ENCODE assay signal across 11 cellular contexts in genomic region chr12:121719926-121720414, GRCh38. TPM values are rescaled to one million over a fixed set of nuclear protein-coding genes. Genes with fewer than 3 reads are reported as not detected.
DNase-seq lines count a peak whose midpoint lies in the region; ATAC-seq, FAIRE-seq and TF ChIP-seq lines count a peak whose summit lies in the region.
"Had no signal": no experiment of that assay in that cellular context is flagged by ENCODE, and none has a peak within 500 bp of the region (broad histone marks: within the 10 kb centered on the region; RNA-seq: fewer than 3 reads in every experiment).

No MANE protein-coding gene starts in this region.

- H3K79me2 ChIP-seq in endothelial cell of umbilical vein (ENCODE audit: control insufficient read depth, insufficient read depth, low read length), result peaks cover 2% of the 10 kb centered on the region

- H3K4me3 ChIP-seq in endothelial cell of umbilical vein (replicated peaks in 1 of 3; ENCODE audit: insufficient read depth in 1 of 3, low read depth in 1 of 3, low read length in 3 of 3) (no peak overlapping the region), pancreas (no peak overlapping the region)
- H3K4me3 ChIP-seq: PC-9 had no signal

- no peaks in the 10 kb centered on the region for H3K27me3 ChIP-seq in endothelial cell of umbilical vein (ENCODE audit: control insufficient read depth in 2 of 2, insufficient read depth in 2 of 2, low read length in 2 of 2)
- H3K27me3 ChIP-seq in pancreas, result no peaks in the 10 kb centered on the region

- H3K4me1 ChIP-seq in endothelial cell of umbilical vein (ENCODE audit: control insufficient read depth, extremely low read depth, insufficient read depth, low read length) (peaks cover 7% of the 10 kb centered on the region), pancreas (no peaks in the 10 kb centered on the region)

- no TSS peak for BruUV-seq in endothelial cell of umbilical vein (replicated peaks; lab: Mats Ljungman, UMichigan)

- peak; percentile 48 for FAIRE-seq in endothelial cell of umbilical vein (lab: Jason Lieb, UNC)
- no peak for FAIRE-seq in pancreas (lab: Jason Lieb, UNC)

- CTCF ChIA-PET in endothelial cell of umbilical vein (lab: Charles Lee), result interaction anchor here (0.6 to 1.3 kb wide), 2 partner anchors 29 to 285 kb away, joined by 3 read pairs; no protein-coding TSS in a partner anchor

- H3K4me2 ChIP-seq in endothelial cell of umbilical vein (ENCODE audit: insufficient read depth, low read length), result no peak overlapping the region
- H3K4me2 ChIP-seq: PC-9 had no signal

- no peaks in the 10 kb centered on the region for H4K20me1 ChIP-seq in endothelial cell of umbilical vein (replicated peaks; ENCODE audit: control insufficient read depth, extremely low read depth, insufficient read depth, low read length)

- no peak for TF ChIP-seq POLR2A in endothelial cell of umbilical vein (IDR thresholded peaks at IDR 0.05; ENCODE audit: low read depth, low read length)

- no peak overlapping the region for H2AFZ ChIP-seq in endothelial cell of umbilical vein (ENCODE audit: low read depth, low read length)
- H2AFZ ChIP-seq: PC-9 had no signal

- DNase-seq in AG20443 (ENCODE audit: low spot score) (peak; percentile 78), LHCN-M2 (ENCODE audit: low read depth) (peak; percentile 78), endothelial cell of umbilical vein (ENCODE audit: low read depth, low spot score) (peak; percentile 19), non-pigmented ciliary epithelial cell (ENCODE audit: low read depth) (peak; percentile 76), GM20000 (ENCODE audit: low spot score) (no peak), pancreas (no peak), NCI-H1417 treated with DMSO at 0.1 percent for 48 hours (lab: John Stamatoyannopoulos, UW) (no peak)
- DNase-seq: NCI-H2029, PC-9 had no signal

- no peak overlapping the region for H3K9ac ChIP-seq in endothelial cell of umbilical vein (replicated peaks; ENCODE audit: extremely low read depth, insufficient read depth, low read length)

- TF ChIP-seq CTCF in endothelial cell of umbilical vein (IDR thresholded peaks at IDR 0.05; ENCODE audit: extremely low read depth in 1 of 2, insufficient read depth in 1 of 2, low read depth in 1 of 2, low read length in 2 of 2) (no peak), GM20000 (IDR thresholded peaks at IDR 0.05; ENCODE audit: extremely low read depth, missing control alignments) (no peak), pancreas (IDR thresholded peaks at IDR 0.05) (no peak)

- H3K27ac ChIP-seq in endothelial cell of umbilical vein (ENCODE audit: insufficient read depth, low read depth, low read length) (no peak overlapping the region), pancreas (no peak overlapping the region)
- H3K27ac ChIP-seq: epithelial cell of prostate, PC-9 had no signal

- H3K36me3 ChIP-seq in endothelial cell of umbilical vein (ENCODE audit: control insufficient read depth in 2 of 2, extremely low read depth in 1 of 2, insufficient read depth in 2 of 2, low read length in 2 of 2) (no peaks in the 10 kb centered on the region), pancreas (no peaks in the 10 kb centered on the region)

- POLR2A ChIA-PET in endothelial cell of umbilical vein (lab: Charles Lee), result no interaction called here

- no peak for ATAC-seq in pancreas
- ATAC-seq in HG03097 (IDR thresholded peaks at IDR 0.05; ENCODE audit: low FRiP score, unreplicated experiment), result no peak

- intact Hi-C loops in endothelial cell of umbilical vein (cut with micrococcal nuclease) (no loop called here), pancreas (cut with DNase I) (no loop called here)

- WGBS in pancreas, 2 donors, result 81 to 84% methylated on average over 14 of the region's 14 CpGs

- dilution Hi-C loops in endothelial cell of umbilical vein (cut with MboI; ENCODE audit: extremely low pct_ligation_motif_present, low sequenced_read_pairs), result no loop called here

- H3K9me1 ChIP-seq in endothelial cell of umbilical vein (replicated peaks; ENCODE audit: control insufficient read depth, extremely low read depth, insufficient read depth, low read length), result no peaks in the 10 kb centered on the region

- H3K9me3 ChIP-seq in endothelial cell of umbilical vein (replicated peaks; ENCODE audit: control insufficient read depth, insufficient read depth, low read length) (no peaks in the 10 kb centered on the region), pancreas (no peaks in the 10 kb centered on the region)

TF ChIP-seq in endothelial cell of umbilical vein, 7 proteins besides CTCF, POLR2A, EP300 and RAD21:
- TF ChIP-seq JUN (IDR thresholded peaks at IDR 0.05; ENCODE audit: borderline replicate concordance, insufficient read depth, insufficient read length, low read depth) (peak; percentile 11), EZH2 (IDR thresholded peaks at IDR 0.05; ENCODE audit: borderline replicate concordance, low read depth, low read length, severe bottlenecking) (no peak)

RNA-seq across cellular contexts. Expression of gene TMEM120B, which starts 7.4 kb away (rescaled TPM):
- 13.0 and 13.6 TPM in 2 replicates for total RNA-seq in LHCN-M2 (2014; rRNA removed)
- polyA plus RNA-seq in LHCN-M2 (2012), result 8.6 TPM
- total RNA-seq in endothelial cell of umbilical vein, result 12.8 and 15.9 TPM in 2 replicates
- polyA plus RNA-seq in endothelial cell of umbilical vein, result 10.4 and 13.5 TPM in 2 replicates
- 7.9 and 8.4 TPM in 2 replicates for polyA plus RNA-seq in endothelial cell of umbilical vein (2011; cell fraction: cytosol; rRNA removed)
- 31.4 and 38.0 TPM in 2 replicates for polyA plus RNA-seq in endothelial cell of umbilical vein (2011; cell fraction: nucleus; rRNA removed)
- 7.2 and 9.6 TPM in 2 replicates for polyA plus RNA-seq in endothelial cell of umbilical vein (2012)
- 18.8 and 21.0 TPM in 2 replicates for polyA minus RNA-seq in endothelial cell of umbilical vein
- 16.1 TPM for polyA minus RNA-seq in endothelial cell of umbilical vein (2011; cell fraction: cytosol; rRNA and poly(A)+ RNA removed)
- 9.2 and 9.3 TPM in 2 replicates for polyA minus RNA-seq in endothelial cell of umbilical vein (2011; cell fraction: nucleus; rRNA and poly(A)+ RNA removed)
- total RNA-seq in pancreas, result 10 to 100 TPM in 3 of 6 donors, 1 to 10 TPM in 3; 8.2 to 13.0 (median 10.0) TPM
- 10 to 100 TPM; 11.6 to 19.8 TPM for polyA plus RNA-seq in pancreas

RNA-seq across cellular contexts. Expression of gene MORN3, which starts 50.5 kb away (rescaled TPM):
- total RNA-seq in LHCN-M2 (2014; rRNA removed), result 0.06 TPM in 1 of 2 replicates, not detected in the other
- 0.29 TPM for polyA plus RNA-seq in LHCN-M2 (2012)
- total RNA-seq in endothelial cell of umbilical vein, result 0.62 and 0.73 TPM in 2 replicates
- 0.30 and 0.66 TPM in 2 replicates for polyA plus RNA-seq in endothelial cell of umbilical vein
- 0.49 and 0.69 TPM in 2 replicates for polyA plus RNA-seq in endothelial cell of umbilical vein (2011; cell fraction: cytosol; rRNA removed)
- polyA plus RNA-seq in endothelial cell of umbilical vein (2011; cell fraction: nucleus; rRNA removed), result 0.35 and 0.41 TPM in 2 replicates
- polyA plus RNA-seq in endothelial cell of umbilical vein (2012), result 0.54 and 0.55 TPM in 2 replicates
- polyA minus RNA-seq in endothelial cell of umbilical vein, result 0.17 and 0.68 TPM in 2 replicates
- polyA minus RNA-seq in endothelial cell of umbilical vein (2011; cell fraction: cytosol; rRNA and poly(A)+ RNA removed), result not detected
- 0.19 TPM in 1 of 2 replicates, not detected in the other for polyA minus RNA-seq in endothelial cell of umbilical vein (2011; cell fraction: nucleus; rRNA and poly(A)+ RNA removed)
- total RNA-seq in pancreas, result under 1 TPM; 0.19 to 0.70 (median 0.46) TPM
- under 1 TPM; 0.49 to 0.99 TPM for polyA plus RNA-seq in pancreas

Comparison
In these comparisons a context has a peak if more than half of its experiments do, and no peak if none do; other contexts are left out.
1. DNase-seq: peak in AG20443 (single experiment), LHCN-M2 (single experiment), endothelial cell of umbilical vein (single experiment) and non-pigmented ciliary epithelial cell (single experiment); none in GM20000 (single experiment), pancreas (0 of 6) and NCI-H1417 treated with DMSO at 0.1 percent for 48 hours (single experiment).